In genomic region chr3:111236833-111237713, GRCh38 we compare ENCODE assay signal across 16 cellular contexts.
DNase-seq lines count a peak whose midpoint lies in the region; ATAC-seq and TF ChIP-seq lines count a peak whose summit lies in the region.
"Had no signal": no experiment of that assay in that cellular context is flagged by ENCODE, and none has a peak within 500 bp of the region (broad histone marks: within the 10 kb centered on the region; RNA-seq: fewer than 3 reads in every experiment).

No MANE protein-coding gene starts in this region.

- no peaks in the 10 kb centered on the region for H3K4me1 Mint-ChIP-seq in GM23338
- H3K4me1 Mint-ChIP-seq: naive B cell had no signal

- no peak overlapping the region for H3K4me3 Mint-ChIP-seq in GM23338
- H3K4me3 Mint-ChIP-seq: naive B cell had no signal

- peaks cover 9% of the 10 kb centered on the region for H3K9me3 Mint-ChIP-seq in GM23338

- H3K27ac Mint-ChIP-seq in GM23338, result no peak overlapping the region

- no peaks in the 10 kb centered on the region for H3K36me3 ChIP-seq in SK-N-SH (replicated peaks in 1 of 2; ENCODE audit: control insufficient read depth in 1 of 2, insufficient read depth in 2 of 2, low read length in 1 of 2)
- no peaks in the 10 kb centered on the region for H3K36me3 ChIP-seq in GM23338 (ENCODE audit: insufficient read depth)

- no peak overlapping the region; the same call in 1 of the 2 replicates for H2AFZ ChIP-seq in SK-N-SH (ENCODE audit: low read depth)
- H2AFZ ChIP-seq in GM23338, result no peak overlapping the region

- POLR2A ChIA-PET in SK-N-SH (lab: Yijun Ruan, JAX), result no interaction called here

- no peaks in the 10 kb centered on the region for H3K27me3 Mint-ChIP-seq in GM23338 (ENCODE audit: insufficient read depth, low read depth, poor library complexity)
- H3K27me3 Mint-ChIP-seq: naive B cell had no signal

- H3K4me2 ChIP-seq in SK-N-SH, result peak overlapping the region; percentile 28; the same call in 1 of the 2 replicates
- no peak overlapping the region for H3K4me2 ChIP-seq in GM23338

- ATAC-seq in GM23338, result no peak
- no peak for ATAC-seq in HG03025 (IDR thresholded peaks at IDR 0.05; ENCODE audit: low FRiP score, unreplicated experiment)
- no peak for ATAC-seq in GM21619 (IDR thresholded peaks at IDR 0.05; ENCODE audit: unreplicated experiment)

- H3K9me2 ChIP-seq in SK-N-SH (no peaks in the 10 kb centered on the region), GM23338 (ENCODE audit: insufficient read depth) (peaks cover 23% of the 10 kb centered on the region)

- peak; percentile 79 for DNase-seq in AG08395 (ENCODE audit: low spot score)
- peak; percentile 73 for DNase-seq in EL
- peak; percentile 11 for DNase-seq in SK-N-SH
- peak; percentile 21 for DNase-seq in fibroblast of the aortic adventitia (ENCODE audit: low read depth)
- DNase-seq in GM23338 (ENCODE audit: low spot score), result no peak
- no peak for DNase-seq in cerebellar cortex (ENCODE audit: low spot score)
- DNase-seq: activated naive CD4-positive, alpha-beta T cell treated with Interleukin-2 at 50 U/mL for 16 hours; C1 segment of cervical spinal cord; cerebellar nuclear complex; GDM1; naive B cell; retina; stimulated activated CD4-positive, alpha-beta T cell treated with anti-CD3 and anti-CD28 coated beads, Interleukin-1b, Interleukin-23, amount 100 ng/mL, for 48 hours; stimulated activated CD8-positive, alpha-beta memory T cell treated with anti-CD3 and anti-CD28 coated beads, Interleukin-4, amount 100 ng/mL, for 48 hours had no signal

- peaks cover 5 to 8% of the 10 kb centered on the region in 2 experiments; a peak in 2 of 4 replicates for H3K4me1 ChIP-seq in SK-N-SH (ENCODE audit: control insufficient read depth in 1 of 2, insufficient read depth in 2 of 2, low read depth in 1 of 2, low read length in 1 of 2)
- H3K4me1 ChIP-seq in GM23338 (ENCODE audit: insufficient read depth), result no peaks in the 10 kb centered on the region

- no peaks in the 10 kb centered on the region for H3K27me3 ChIP-seq in SK-N-SH (ENCODE audit: insufficient read depth)
- H3K27me3 ChIP-seq in GM23338 (ENCODE audit: insufficient read depth), result no peaks in the 10 kb centered on the region

- CTCF ChIA-PET in SK-N-SH (lab: Yijun Ruan, JAX), result interaction anchor here (1.1 kb wide), 1 partner anchor 11 kb away, joined by 3 read pairs; no protein-coding TSS in a partner anchor

- H3K9me3 ChIP-seq in SK-N-SH, result no peaks in the 10 kb centered on the region

- no peak overlapping the region; the same call in 1 of the 2 replicates for H3K9ac ChIP-seq in SK-N-SH

- no peak for TF ChIP-seq CTCF in SK-N-SH (IDR thresholded peaks at IDR 0.05)
- TF ChIP-seq CTCF in fibroblast of the aortic adventitia (IDR thresholded peaks at IDR 0.05; ENCODE audit: insufficient read depth, low read length), result no peak
- no peak for TF ChIP-seq CTCF in GM23338 (conservative IDR thresholded peaks at IDR 0.05; ENCODE audit: low read depth in 2 of 2)

- TF ChIP-seq RAD21 in SK-N-SH (IDR thresholded peaks at IDR 0.05; ENCODE audit: low read length), result no peak

- H3K36me3 Mint-ChIP-seq in GM23338 (ENCODE audit: low read depth), result peaks cover 4% of the 10 kb centered on the region; the same call in 2 of the 3 replicates
- H3K36me3 Mint-ChIP-seq: naive B cell had no signal

- WGBS in SK-N-SH (ENCODE audit: low lambda C conversion rate), result 45% methylated on average over 6 of the region's 6 CpGs

- H4K20me1 ChIP-seq in SK-N-SH (ENCODE audit: insufficient read depth), result no peaks in the 10 kb centered on the region
- no peaks in the 10 kb centered on the region for H4K20me1 ChIP-seq in GM23338 (replicated peaks; ENCODE audit: insufficient read depth)

- no peak for TF ChIP-seq EP300 in SK-N-SH (IDR thresholded peaks at IDR 0.05; ENCODE audit: borderline replicate concordance in 1 of 2, low read depth in 1 of 2, low read length in 1 of 2)

- peaks cover 22% of the 10 kb centered on the region for H3F3A ChIP-seq in SK-N-SH (replicated peaks; ENCODE audit: insufficient read depth)
- no peaks in the 10 kb centered on the region for H3F3A ChIP-seq in GM23338 (replicated peaks; ENCODE audit: low read depth)

- H3K4me3 ChIP-seq in SK-N-SH (ENCODE audit: low read depth in 2 of 2, low read length in 1 of 2) (no peak overlapping the region), fibroblast of the aortic adventitia (ENCODE audit: low read depth, low read length) (no peak overlapping the region), GM23338 (no peak overlapping the region)

- H3K27ac ChIP-seq in SK-N-SH (ENCODE audit: low read depth in 2 of 2, low read length in 1 of 2) (peak overlapping the region in 1 of 2 experiments; percentile 57; a peak in 2 of 4 replicates), GM23338 (ENCODE audit: low read depth) (no peak overlapping the region)

- H3K79me2 ChIP-seq in SK-N-SH (ENCODE audit: insufficient read depth), result no peaks in the 10 kb centered on the region
- H3K79me2 ChIP-seq in GM23338 (replicated peaks; ENCODE audit: insufficient read depth), result no peaks in the 10 kb centered on the region

TF ChIP-seq in SK-N-SH, 30 proteins besides CTCF, POLR2A, EP300 and RAD21 (continues in another document):
- TF ChIP-seq RFX5 (IDR thresholded peaks at IDR 0.05; ENCODE audit: low read length) (no peak), PBX3 (IDR thresholded peaks at IDR 0.05) (no peak), USF1 (IDR thresholded peaks at IDR 0.05; ENCODE audit: borderline replicate concordance, low read depth) (no peak), MEF2A (IDR thresholded peaks at IDR 0.05; ENCODE audit: borderline replicate concordance, low read depth) (no peak), NFIC (IDR thresholded peaks at IDR 0.05; ENCODE audit: borderline replicate concordance) (0 out of 2 replicates have a peak, but pooled peaks have one; percentile 11), JUND (IDR thresholded peaks at IDR 0.05) (0 out of 2 replicates have a peak, but pooled peaks have one; percentile 6), TEAD4 (IDR thresholded peaks at IDR 0.05; ENCODE audit: borderline replicate concordance, insufficient read depth) (no peak), TCF12 (IDR thresholded peaks at IDR 0.05) (peak; percentile 33; the same call in 1 of the 2 replicates)

TF ChIP-seq in GM23338, 12 proteins besides CTCF, POLR2A, EP300 and RAD21 (continues in another document):
- TF ChIP-seq POLR2AphosphoS5 (IDR thresholded peaks at IDR 0.05; ENCODE audit: low read depth), result no peak
- no peak for TF ChIP-seq REST (IDR thresholded peaks at IDR 0.05; ENCODE audit: unreplicated experiment)
- TF ChIP-seq CREB1 (CRISPR knock-in tag; IDR thresholded peaks at IDR 0.05; ENCODE audit: low read depth), result no peak
- no peak for TF ChIP-seq NANOG (IDR thresholded peaks at IDR 0.05; ENCODE audit: borderline replicate concordance)
- TF ChIP-seq STAT1 (IDR thresholded peaks at IDR 0.05; ENCODE audit: unreplicated experiment), result no peak
- TF ChIP-seq JUNB (IDR thresholded peaks at IDR 0.05; ENCODE audit: unreplicated experiment), result no peak

Comparison
In these comparisons a context has a peak if more than half of its experiments do, and no peak if none do; other contexts are left out.
1. DNase-seq: peak in AG08395 (single experiment), EL (single experiment), SK-N-SH (single experiment) and fibroblast of the aortic adventitia (single experiment); none in GM23338 (single experiment) and cerebellar cortex (single experiment).